In genomic region chr2:17057109-17058017, GRCh38 we compare ENCODE assay signal across 18 cellular contexts.
DNase-seq lines count a peak whose midpoint lies in the region; ATAC-seq, FAIRE-seq and TF ChIP-seq lines count a peak whose summit lies in the region.
"Had no signal": no experiment of that assay in that cellular context is flagged by ENCODE, and none has a peak within 500 bp of the region (broad histone marks: within the 10 kb centered on the region; RNA-seq: fewer than 3 reads in every experiment).

No MANE protein-coding gene starts in this region.

- no peak overlapping the region for H3K9ac ChIP-seq in MM.1S (ENCODE audit: low read length)

- DNase-seq in GM23338 (ENCODE audit: low spot score): no peak
- peak; percentile 16 for DNase-seq in MM.1S
- DNase-seq in memory B cell (ENCODE audit: low spot score in 2 of 2): no peak
- DNase-seq in islet precursor cell: no peak
- DNase-seq in urothelium cell line (ENCODE audit: low spot score): no peak
- DNase-seq: BE2C; CD4-positive, alpha-beta T cell; H9; NCI-H1436 treated with DMSO at 0.1 percent for 48 hours; NCI-H2029 treated with DMSO at 0.1 percent for 48 hours; NCI-H510A; NCI-H82; SW 1271 had no signal

- H3K9me2 ChIP-seq in GM23338 (ENCODE audit: insufficient read depth) (no peaks in the 10 kb centered on the region), MM.1S (replicated peaks; ENCODE audit: insufficient read depth, low read length) (no peaks in the 10 kb centered on the region)

- no peak overlapping the region for H2AFZ ChIP-seq in GM23338
- no peak overlapping the region for H2AFZ ChIP-seq in MM.1S (ENCODE audit: low read length)

- H3K27ac ChIP-seq in GM23338 (ENCODE audit: low read depth) (no peak overlapping the region), MM.1S (ENCODE audit: low read length) (no peak overlapping the region)
- H3K27ac ChIP-seq: SJSA1 had no signal

- peaks cover 35% of the 10 kb centered on the region for H3K4me1 Mint-ChIP-seq in GM23338
- H3K4me1 Mint-ChIP-seq in memory B cell: peaks cover 11% of the 10 kb centered on the region

- H3K9me3 Mint-ChIP-seq in GM23338 (no peaks in the 10 kb centered on the region), memory B cell (no peaks in the 10 kb centered on the region)
- H3K9me3 Mint-ChIP-seq: CD4-positive, alpha-beta T cell; H9; T-helper 2 cell treated with Interferon-gamma antibody and Interleukin-4, amounts not matched to agents 5 μg/mL and 100 μg/mL, for 36 hours had no signal

- no peaks in the 10 kb centered on the region for H3K36me3 ChIP-seq in GM23338 (ENCODE audit: insufficient read depth)
- H3K36me3 ChIP-seq in MM.1S (replicated peaks; ENCODE audit: insufficient read depth, low read length): no peaks in the 10 kb centered on the region
- H3K36me3 ChIP-seq: BE2C, SJSA1 had no signal

- no peaks in the 10 kb centered on the region for H3K27me3 ChIP-seq in GM23338 (ENCODE audit: insufficient read depth)
- no peaks in the 10 kb centered on the region for H3K27me3 ChIP-seq in MM.1S (replicated peaks; ENCODE audit: insufficient read depth, low read length)
- H3K27me3 ChIP-seq: BE2C, SJSA1 had no signal

- no peaks in the 10 kb centered on the region for H3K27me3 Mint-ChIP-seq in GM23338 (ENCODE audit: insufficient read depth, low read depth, poor library complexity)
- peaks cover 2% of the 10 kb centered on the region for H3K27me3 Mint-ChIP-seq in memory B cell
- H3K27me3 Mint-ChIP-seq: CD4-positive, alpha-beta T cell had no signal

- no peak for FAIRE-seq in urothelium cell line (lab: Jason Lieb, UNC)
- FAIRE-seq: HTR-8/SVneo had no signal

- H3K4me2 ChIP-seq in GM23338: no peak overlapping the region; the same call in 1 of the 2 replicates
- H3K4me2 ChIP-seq in MM.1S (ENCODE audit: low read depth, low read length): peak overlapping the region; percentile 19; the same call in 1 of the 2 replicates

- H3K36me3 Mint-ChIP-seq in GM23338 (ENCODE audit: low read depth) (no peaks in the 10 kb centered on the region), memory B cell (no peaks in the 10 kb centered on the region)

- ATAC-seq in GM18870 (IDR thresholded peaks at IDR 0.05; ENCODE audit: unreplicated experiment) (peak; percentile 47), GM23338 (peak; percentile 39), memory B cell (ENCODE audit: low read depth) (peak; percentile 57), HG03342 (IDR thresholded peaks at IDR 0.05; ENCODE audit: unreplicated experiment) (no peak)

- no peaks in the 10 kb centered on the region for H3K9me3 ChIP-seq in MM.1S (replicated peaks; ENCODE audit: insufficient read depth, low read length)
- H3K9me3 ChIP-seq: BE2C, SJSA1 had no signal

- no peaks in the 10 kb centered on the region for H3F3A ChIP-seq in GM23338 (replicated peaks; ENCODE audit: low read depth)
- H3F3A ChIP-seq in MM.1S (ENCODE audit: insufficient read depth, low read length): 0 out of 2 replicates have a peak, but pooled peaks cover 4% of the 10 kb centered on the region

- H3K4me3 Mint-ChIP-seq in GM23338 (no peak overlapping the region), memory B cell (no peak overlapping the region)
- H3K4me3 Mint-ChIP-seq: CD4-positive, alpha-beta T cell; H9; T-helper 2 cell treated with Interferon-gamma antibody and Interleukin-4, amounts not matched to agents 5 μg/mL and 100 μg/mL, for 36 hours had no signal

- H3K4me3 ChIP-seq in GM23338 (no peak overlapping the region), MM.1S (ENCODE audit: low read length) (no peak overlapping the region)
- H3K4me3 ChIP-seq: SJSA1 had no signal

- TF ChIP-seq CTCF in GM23338 (conservative IDR thresholded peaks at IDR 0.05; ENCODE audit: low read depth in 2 of 2) (no peak), MM.1S (IDR thresholded peaks at IDR 0.05; ENCODE audit: low read length) (no peak)

- H4K20me1 ChIP-seq in GM23338 (replicated peaks; ENCODE audit: insufficient read depth) (no peaks in the 10 kb centered on the region), MM.1S (ENCODE audit: insufficient read depth, low read length) (no peaks in the 10 kb centered on the region)

- H3K27ac Mint-ChIP-seq in GM23338 (no peak overlapping the region), memory B cell (peak overlapping the region; percentile 18)
- H3K27ac Mint-ChIP-seq: CD4-positive, alpha-beta T cell; T-helper 2 cell treated with Interferon-gamma antibody and Interleukin-4, amounts not matched to agents 5 μg/mL and 100 μg/mL, for 36 hours had no signal

- H3K79me2 ChIP-seq in GM23338 (replicated peaks; ENCODE audit: insufficient read depth): no peaks in the 10 kb centered on the region
- H3K79me2 ChIP-seq in MM.1S (ENCODE audit: low read length): no peaks in the 10 kb centered on the region

- H3K4me1 ChIP-seq in GM23338 (ENCODE audit: insufficient read depth) (peaks cover 29% of the 10 kb centered on the region; the same call in 1 of the 2 replicates), MM.1S (ENCODE audit: low read length) (no peaks in the 10 kb centered on the region)
- H3K4me1 ChIP-seq: BE2C, SJSA1 had no signal

TF ChIP-seq in GM23338, 12 proteins besides CTCF, POLR2A, EP300 and RAD21:
- TF ChIP-seq JUNB (IDR thresholded peaks at IDR 0.05; ENCODE audit: unreplicated experiment) (no peak), STAT1 (IDR thresholded peaks at IDR 0.05; ENCODE audit: unreplicated experiment) (no peak), EZH2phosphoT487 (IDR thresholded peaks at IDR 0.05; ENCODE audit: unreplicated experiment) (no peak), EZH2 (IDR thresholded peaks at IDR 0.05; ENCODE audit: low read depth, unreplicated experiment) (no peak), ZNF331 (CRISPR knock-in tag; IDR thresholded peaks at IDR 0.05; ENCODE audit: low read depth) (no peak), NANOG (IDR thresholded peaks at IDR 0.05; ENCODE audit: borderline replicate concordance) (no peak), CREB1 (CRISPR knock-in tag; IDR thresholded peaks at IDR 0.05; ENCODE audit: low read depth) (no peak)
